ENCODE assay signal across 8 cellular contexts in genomic region chrX:155070038-155070437, GRCh38. TPM values are rescaled to one million over a fixed set of nuclear protein-coding genes. Genes with fewer than 3 reads are reported as not detected.
DNase-seq lines count a peak whose midpoint lies in the region; ATAC-seq and TF ChIP-seq lines count a peak whose summit lies in the region.

No MANE protein-coding gene starts in this region.

- peaks cover 16% of the 10 kb centered on the region; the same call in 1 of the 2 replicates for H3K36me3 ChIP-seq in iPS-20b (ENCODE audit: insufficient read depth, low read depth, low read length)
- no peaks in the 10 kb centered on the region for H3K36me3 ChIP-seq in testis (ENCODE audit: low read depth, missing control alignments)

- H3K36me3 Mint-ChIP-seq in T-helper 1 cell treated with Interleukin-12 subunit alpha and Interleukin-12 subunit beta and Interleukin-4 antibody, amounts not matched to agents 30 μg/mL and 1 μg/mL, for 36 hours (ENCODE audit: low read depth): peaks cover 11% of the 10 kb centered on the region
- H3K36me3 Mint-ChIP-seq in activated CD4-positive, alpha-beta memory T cell treated with anti-CD3 and anti-CD28 coated beads, Interleukin-2, amount 10 ng/mL, durations not matched to agents 7 days and 5 days (ENCODE audit: low read depth): peaks cover 28% of the 10 kb centered on the region

- CTCF ChIA-PET in activated CD4-positive, alpha-beta memory T cell treated with anti-CD3 and anti-CD28 coated beads, Interleukin-2, amount 10 ng/mL, durations not matched to agents 7 days and 5 days (lab: Charles Lee): interaction anchor here (1.0 to 1.1 kb wide), 2 partner anchors 12 to 13 kb away, joined by 3 to 5 read pairs; no protein-coding TSS in a partner anchor

- no peak for TF ChIP-seq POLR2A in testis (IDR thresholded peaks at IDR 0.05)

- WGBS in testis, 2 donors: 4 to 6% methylated on average over 9 to 12 of the region's 12 CpGs

- no peaks in the 10 kb centered on the region for H3K9me3 Mint-ChIP-seq in T-helper 1 cell treated with Interleukin-12 subunit alpha and Interleukin-12 subunit beta and Interleukin-4 antibody, amounts not matched to agents 30 μg/mL and 1 μg/mL, for 36 hours
- H3K9me3 Mint-ChIP-seq in activated CD4-positive, alpha-beta memory T cell treated with anti-CD3 and anti-CD28 coated beads, Interleukin-2, amount 10 ng/mL, durations not matched to agents 7 days and 5 days: no peaks in the 10 kb centered on the region

- no peaks in the 10 kb centered on the region for H3K27me3 Mint-ChIP-seq in T-helper 1 cell treated with Interleukin-12 subunit alpha and Interleukin-12 subunit beta and Interleukin-4 antibody, amounts not matched to agents 30 μg/mL and 1 μg/mL, for 36 hours (ENCODE audit: low read depth)
- H3K27me3 Mint-ChIP-seq in activated CD4-positive, alpha-beta memory T cell treated with anti-CD3 and anti-CD28 coated beads, Interleukin-2, amount 10 ng/mL, durations not matched to agents 7 days and 5 days: no peaks in the 10 kb centered on the region

- H3K27ac Mint-ChIP-seq in T-helper 1 cell treated with Interleukin-12 subunit alpha and Interleukin-12 subunit beta and Interleukin-4 antibody, amounts not matched to agents 30 μg/mL and 1 μg/mL, for 36 hours: peak overlapping the region; percentile 83
- H3K27ac Mint-ChIP-seq in activated CD4-positive, alpha-beta memory T cell treated with anti-CD3 and anti-CD28 coated beads, Interleukin-2, amount 10 ng/mL, durations not matched to agents 7 days and 5 days: peak overlapping the region; percentile 86

- DNase-seq in T-helper 1 cell (no peak), testis (no peak), occipital lobe (lab: John Stamatoyannopoulos, UW) (no peak), amniotic stem cell (lab: John Stamatoyannopoulos, UW) (no peak)
- DNase-seq in activated CD4-positive, alpha-beta memory T cell treated with anti-CD3 and anti-CD28 coated beads, Interleukin-2, amount 10 ng/mL, durations not matched to agents 7 days and 5 days: no peak

- H3K4me1 ChIP-seq in iPS-20b (ENCODE audit: insufficient read depth, low read length): no peaks in the 10 kb centered on the region
- H3K4me1 ChIP-seq in testis: no peaks in the 10 kb centered on the region

- H3K4me3 ChIP-seq in iPS-20b (ENCODE audit: low read length) (peak overlapping the region; percentile 90), testis (peak overlapping the region; percentile 58 to 70)

- POLR2A ChIA-PET in activated CD4-positive, alpha-beta memory T cell treated with anti-CD3 and anti-CD28 coated beads, Interleukin-2, amount 10 ng/mL, durations not matched to agents 7 days and 5 days (lab: Charles Lee): interaction anchor here (1.7 to 3.1 kb wide), 3 partner anchors 14 to 43 kb away, joined by 6 to 13 read pairs (median 12); partner anchors contain the start of gene FUNDC2

- H3K27me3 ChIP-seq in iPS-20b (ENCODE audit: insufficient read depth, low read length) (no peaks in the 10 kb centered on the region), testis (no peaks in the 10 kb centered on the region)

- peak overlapping the region; percentile 88; the same call in 1 of the 2 replicates for H3K9ac ChIP-seq in iPS-20b (ENCODE audit: low read depth, low read length)

- H3K9me3 ChIP-seq in iPS-20b (ENCODE audit: insufficient read depth, low read depth, low read length) (no peaks in the 10 kb centered on the region), testis (no peaks in the 10 kb centered on the region)

- H3K27ac ChIP-seq in iPS-20b (ENCODE audit: low read length) (no peak overlapping the region), testis (peak overlapping the region; percentile 78 to 80)

- peaks cover 38% of the 10 kb centered on the region for H3K4me1 Mint-ChIP-seq in T-helper 1 cell treated with Interleukin-12 subunit alpha and Interleukin-12 subunit beta and Interleukin-4 antibody, amounts not matched to agents 30 μg/mL and 1 μg/mL, for 36 hours (ENCODE audit: low read depth)
- peaks cover 59% of the 10 kb centered on the region for H3K4me1 Mint-ChIP-seq in activated CD4-positive, alpha-beta memory T cell treated with anti-CD3 and anti-CD28 coated beads, Interleukin-2, amount 10 ng/mL, durations not matched to agents 7 days and 5 days

- H3K4me3 Mint-ChIP-seq in T-helper 1 cell treated with Interleukin-12 subunit alpha and Interleukin-12 subunit beta and Interleukin-4 antibody, amounts not matched to agents 30 μg/mL and 1 μg/mL, for 36 hours: peak overlapping the region; percentile 79
- H3K4me3 Mint-ChIP-seq in activated CD4-positive, alpha-beta memory T cell treated with anti-CD3 and anti-CD28 coated beads, Interleukin-2, amount 10 ng/mL, durations not matched to agents 7 days and 5 days: peak overlapping the region; percentile 80

- TF ChIP-seq CTCF in testis (IDR thresholded peaks at IDR 0.05): no peak

- ATAC-seq in HG03135 (IDR thresholded peaks at IDR 0.05; ENCODE audit: unreplicated experiment): no peak

- intact Hi-C loops in testis (cut with DNase I; ENCODE audit: low total_unique reads): no loop called here

RNA-seq across cellular contexts. Expression of gene CMC4, which starts 0.9 kb away (rescaled TPM):
- total RNA-seq in activated CD4-positive, alpha-beta memory T cell treated with anti-CD3 and anti-CD28 coated beads, Interleukin-2, amount 10 ng/mL, durations not matched to agents 7 days and 5 days: 1 to 10 TPM; 4.8 to 5.9 TPM
- total RNA-seq in testis (10 to 100 TPM; 25.4 to 29.8 TPM), occipital lobe (3.4 TPM)
- polyA plus RNA-seq in testis (ENCODE audit: insufficient read depth, low read depth, low replicate concordance): 8.5 TPM

RNA-seq across cellular contexts. Expression of gene MTCP1, which starts 0.9 kb away (rescaled TPM):
- 10 to 100 TPM; 20.2 TPM for total RNA-seq in activated CD4-positive, alpha-beta memory T cell treated with anti-CD3 and anti-CD28 coated beads, Interleukin-2, amount 10 ng/mL, durations not matched to agents 7 days and 5 days
- total RNA-seq in testis: 10 to 100 TPM; 25.0 to 25.5 TPM
- polyA plus RNA-seq in testis (ENCODE audit: insufficient read depth, low read depth, low replicate concordance): 23.3 TPM
- total RNA-seq in occipital lobe: 3.6 TPM

RNA-seq across cellular contexts. Expression of gene BRCC3, which starts 1.3 kb away (rescaled TPM):
- 10 to 100 TPM; 23.5 to 25.2 TPM for total RNA-seq in activated CD4-positive, alpha-beta memory T cell treated with anti-CD3 and anti-CD28 coated beads, Interleukin-2, amount 10 ng/mL, durations not matched to agents 7 days and 5 days
- total RNA-seq in testis (1 to 10 TPM; 2.8 to 3.4 TPM), occipital lobe (15.6 TPM)
- 1.4 TPM for polyA plus RNA-seq in testis (ENCODE audit: insufficient read depth, low read depth, low replicate concordance)

RNA-seq across cellular contexts. Expression of gene FUNDC2, which starts 43.4 kb away (rescaled TPM):
- 10 to 100 TPM; 45.7 to 49.9 TPM for total RNA-seq in activated CD4-positive, alpha-beta memory T cell treated with anti-CD3 and anti-CD28 coated beads, Interleukin-2, amount 10 ng/mL, durations not matched to agents 7 days and 5 days
- total RNA-seq in testis (10 to 100 TPM; 65.0 to 71.7 TPM), occipital lobe (31.4 TPM)
- polyA plus RNA-seq in testis (ENCODE audit: insufficient read depth, low read depth, low replicate concordance): 104 TPM

RNA-seq across cellular contexts. Expression of gene F8, which starts 47.5 kb away (rescaled TPM):
- total RNA-seq in activated CD4-positive, alpha-beta memory T cell treated with anti-CD3 and anti-CD28 coated beads, Interleukin-2, amount 10 ng/mL, durations not matched to agents 7 days and 5 days: 10 to 100 TPM in 1 of 2 experiments, 1 to 10 TPM in 1; 8.9 to 10.2 TPM
- total RNA-seq in testis (10 to 100 TPM; 25.0 to 35.2 TPM), occipital lobe (7.3 TPM)
- polyA plus RNA-seq in testis (ENCODE audit: insufficient read depth, low read depth, low replicate concordance): 18.0 TPM
